Comparison of ENCODE assay signal across 1 cellular context in genomic region chr16:28211758-28212531, GRCh38.
TF ChIP-seq lines count a peak whose summit lies in the region.

Gene XPO6, minus strand, starts transcription at chr16:28211965. Its CDS starts 597 bp downstream, at chr16:28211368.

TF ChIP-seq in K562, 482 proteins besides CTCF, POLR2A, EP300 and RAD21 (continued from another document and continues in another):
- no peak for TF ChIP-seq ZNF518B (CRISPR knock-in tag; IDR thresholded peaks at IDR 0.05)
- TF ChIP-seq ZNF507 (tag; conservative IDR thresholded peaks at IDR 0.05): no peak
- 0 out of 2 replicates have a peak, but pooled peaks have one; percentile 39 for TF ChIP-seq ZNF609 (CRISPR knock-in tag; IDR thresholded peaks at IDR 0.05; ENCODE audit: borderline replicate concordance)
- TF ChIP-seq ZNF740 (CRISPR knock-in tag; IDR thresholded peaks at IDR 0.05): no peak
- TF ChIP-seq ZNF740 (tag; IDR thresholded peaks at IDR 0.05): peak in 1 of 2 experiments; percentile 20; a peak in 1 of 4 replicates
- TF ChIP-seq GATAD2B (IDR thresholded peaks at IDR 0.05; ENCODE audit: borderline replicate concordance): peak; percentile 93
- peak; percentile 71 for TF ChIP-seq EGR1 (conservative IDR thresholded peaks at IDR 0.05)
- no peak for TF ChIP-seq RBM15 (IDR thresholded peaks at IDR 0.05; ENCODE audit: insufficient read depth, low read length)
- no peak for TF ChIP-seq RNF219 (CRISPR knock-in tag; IDR thresholded peaks at IDR 0.05)
- TF ChIP-seq PATZ1 (CRISPR knock-in tag; IDR thresholded peaks at IDR 0.05; ENCODE audit: borderline replicate concordance): no peak
- no peak for TF ChIP-seq SMAD2 (IDR thresholded peaks at IDR 0.05; ENCODE audit: low read depth, low read length)
- TF ChIP-seq THAP7 (CRISPR knock-in tag; IDR thresholded peaks at IDR 0.05): no peak
- TF ChIP-seq ZNF347 (CRISPR knock-in tag; IDR thresholded peaks at IDR 0.05; ENCODE audit: low read depth): no peak
- TF ChIP-seq ZNF655 (CRISPR knock-in tag; IDR thresholded peaks at IDR 0.05): no peak
- TF ChIP-seq ZZZ3 (IDR thresholded peaks at IDR 0.05): no peak
- no peak for TF ChIP-seq MCM7 (IDR thresholded peaks at IDR 0.05)
- peak; percentile 59; the same call in 1 of the 2 replicates for TF ChIP-seq ZBTB40 (IDR thresholded peaks at IDR 0.05)
- no peak for TF ChIP-seq ZBTB40 (CRISPR knock-in tag; IDR thresholded peaks at IDR 0.05)
- 0 out of 2 replicates have a peak, but pooled peaks have one; percentile 42 for TF ChIP-seq BCL6 (CRISPR knock-in tag; IDR thresholded peaks at IDR 0.05)
- peak; percentile 93 for TF ChIP-seq EP400 (IDR thresholded peaks at IDR 0.05)
- TF ChIP-seq DDX20 (tag; IDR thresholded peaks at IDR 0.05; ENCODE audit: low read depth): no peak
- no peak for TF ChIP-seq CREBBP (IDR thresholded peaks at IDR 0.05; ENCODE audit: low read depth, low read length)
- peak; percentile 47; the same call in 1 of the 2 replicates for TF ChIP-seq CREB3 (tag; conservative IDR thresholded peaks at IDR 0.05; ENCODE audit: low read depth)
- TF ChIP-seq RFX7 (CRISPR knock-in tag; IDR thresholded peaks at IDR 0.05): no peak
- TF ChIP-seq NFE2 (IDR thresholded peaks at IDR 0.05; ENCODE audit: low read depth): peak; percentile 75
- TF ChIP-seq TAF1 (IDR thresholded peaks at IDR 0.05; ENCODE audit: control insufficient read depth, extremely low read depth, insufficient read depth, low read length, severe bottlenecking): peak; percentile 76
- TF ChIP-seq HDAC2 (IDR thresholded peaks at IDR 0.05): peak; percentile 45; the same call in 1 of the 2 replicates
